Comparison of ENCODE assay signal across 19 cellular contexts in genomic region chr13:75993823-75994222, GRCh38.
DNase-seq lines count a peak whose midpoint lies in the region; ATAC-seq and TF ChIP-seq lines count a peak whose summit lies in the region.
"Had no signal": no experiment of that assay in that cellular context is flagged by ENCODE, and none has a peak within 500 bp of the region (broad histone marks: within the 10 kb centered on the region; RNA-seq: fewer than 3 reads in every experiment).

No MANE protein-coding gene starts in this region.

- intact Hi-C loops in IMR-90 (cut with micrococcal nuclease): no loop called here
- intact Hi-C loops in naive thymus-derived CD4-positive, alpha-beta T cell (cut with micrococcal nuclease): no loop called here

- H3K27ac ChIP-seq in IMR-90 (ENCODE audit: insufficient read depth, low read length): no peak overlapping the region
- no peak overlapping the region for H3K27ac ChIP-seq in naive thymus-derived CD4-positive, alpha-beta T cell (ENCODE audit: low read depth, low read length)
- H3K27ac ChIP-seq: Peyer's patch had no signal

- H2AK9ac ChIP-seq in IMR-90 (replicated peaks; ENCODE audit: low read depth, low read length, poor library complexity): no peak overlapping the region

- no peak overlapping the region for H2BK5ac ChIP-seq in IMR-90 (ENCODE audit: low read depth, low read length, poor library complexity, severe bottlenecking)

- ATAC-seq in IMR-90 (ENCODE audit: low read depth): no peak
- ATAC-seq in GM19395 (IDR thresholded peaks at IDR 0.05; ENCODE audit: unreplicated experiment): no peak
- ATAC-seq in GM18505 (IDR thresholded peaks at IDR 0.05; ENCODE audit: unreplicated experiment): no peak
- no peak for ATAC-seq in naive thymus-derived CD4-positive, alpha-beta T cell

- peaks cover 0 to 6% (median 4%) of the 10 kb centered on the region in 7 donors for H3K4me1 Mint-ChIP-seq in naive thymus-derived CD4-positive, alpha-beta T cell
- H3K4me1 Mint-ChIP-seq: B cell; CD4-positive, alpha-beta memory T cell had no signal

- TF ChIP-seq POLR2A in IMR-90 (IDR thresholded peaks at IDR 0.05; ENCODE audit: low read depth, low read length): no peak
- TF ChIP-seq POLR2A in GM18505 (IDR thresholded peaks at IDR 0.05; ENCODE audit: borderline replicate concordance, extremely low read depth, insufficient read depth, insufficient read length): no peak

- no peak overlapping the region for H2BK20ac ChIP-seq in IMR-90 (ENCODE audit: low read depth, low read length)

- H2BK120ac ChIP-seq in IMR-90 (ENCODE audit: low read depth, low read length): no peak overlapping the region

- no peaks in the 10 kb centered on the region for H3K9me1 ChIP-seq in IMR-90 (ENCODE audit: insufficient read depth, low read length)

- no peak overlapping the region for H3K4me3 Mint-ChIP-seq in naive thymus-derived CD4-positive, alpha-beta T cell
- H3K4me3 Mint-ChIP-seq: B cell; CD4-positive, alpha-beta memory T cell had no signal

- no peak overlapping the region for H2AFZ ChIP-seq in IMR-90 (replicated peaks; ENCODE audit: low read length, poor library complexity)

- TF ChIP-seq RAD21 in IMR-90 (IDR thresholded peaks at IDR 0.05; ENCODE audit: low read length): no peak

- POLR2A ChIA-PET in IMR-90 (lab: Charles Lee; ENCODE audit: unreplicated experiment): no interaction called here
- POLR2A ChIA-PET in naive thymus-derived CD4-positive, alpha-beta T cell (lab: Charles Lee): no interaction called here

- DNase-seq in A172 (ENCODE audit: low spot score) (peak; percentile 6), IMR-90 (peak; percentile 3), RKO (ENCODE audit: low spot score) (peak; percentile 37), fibroblast of mammary gland (ENCODE audit: low read depth) (peak; percentile 52), UCSD-AML1 (lab: John Stamatoyannopoulos, UW; ENCODE audit: unreplicated experiment) (no peak)
- no peak for DNase-seq in naive thymus-derived CD4-positive, alpha-beta T cell
- DNase-seq: CD4-positive, alpha-beta memory T cell; DND-41; GF-D8; Kasumi-1; NCI-H1105 treated with DMSO at 0.1 percent for 48 hours; NCI-H187 treated with DMSO at 0.1 percent for 48 hours; NCI-H2171; NCI-H510A; Peyer's patch; SIG-M5 had no signal

- no peak overlapping the region for H2BK15ac ChIP-seq in IMR-90 (ENCODE audit: low read depth, low read length)

- WGBS in IMR-90 (ENCODE audit: extremely low coverage in 2 of 2, insufficient read length in 1 of 2), 2 experiments: 98% methylated on average over 5 of the region's 8 CpGs; no CpG with 5 or more reads in 1 of the 2 experiments

- no peak overlapping the region for H4K5ac ChIP-seq in IMR-90 (ENCODE audit: low read depth, low read length)

- H3K4me1 ChIP-seq in IMR-90 (ENCODE audit: control insufficient read depth, insufficient read depth, low read length): no peaks in the 10 kb centered on the region
- H3K4me1 ChIP-seq in naive thymus-derived CD4-positive, alpha-beta T cell (ENCODE audit: control insufficient read depth in 2 of 2, insufficient read depth in 2 of 2, low read length in 2 of 2): no peaks in the 10 kb centered on the region
- H3K4me1 ChIP-seq: Peyer's patch had no signal

- H3K27ac Mint-ChIP-seq in naive thymus-derived CD4-positive, alpha-beta T cell: no peak overlapping the region
- H3K27ac Mint-ChIP-seq: B cell; CD4-positive, alpha-beta memory T cell had no signal

- no peak overlapping the region for H3K18ac ChIP-seq in IMR-90 (ENCODE audit: low read depth, low read length)

- H3K23ac ChIP-seq in IMR-90 (ENCODE audit: low read depth, low read length): no peak overlapping the region

- no peak overlapping the region for H3K14ac ChIP-seq in IMR-90 (replicated peaks; ENCODE audit: low read depth, low read length)

- CTCF ChIA-PET in IMR-90 (lab: Yijun Ruan, JAX): no interaction called here
- CTCF ChIA-PET in naive thymus-derived CD4-positive, alpha-beta T cell (lab: Charles Lee): no interaction called here

- no peaks in the 10 kb centered on the region for H3K36me3 Mint-ChIP-seq in naive thymus-derived CD4-positive, alpha-beta T cell
- H3K36me3 Mint-ChIP-seq: CD4-positive, alpha-beta memory T cell had no signal

- no peak overlapping the region for H4K91ac ChIP-seq in IMR-90 (ENCODE audit: insufficient read depth, low read depth, low read length)

- H3K79me1 ChIP-seq in IMR-90 (ENCODE audit: low read depth in 1 of 2, low read length in 2 of 2): no peaks in the 10 kb centered on the region

- dilution Hi-C loops in IMR-90 (cut with HindIII; ENCODE audit: low sequenced_read_pairs, unreplicated experiment): no loop called here

- no peak overlapping the region for H2AK5ac ChIP-seq in IMR-90 (ENCODE audit: low read depth, low read length)

- BruUV-seq in IMR-90 (replicated peaks; lab: Mats Ljungman, UMichigan): no TSS peak

- no peak overlapping the region for H3K4ac ChIP-seq in IMR-90 (ENCODE audit: low read depth, low read length)

- peaks cover 0 to 8% (median 0%) of the 10 kb centered on the region in 11 donors for H3K9me3 Mint-ChIP-seq in naive thymus-derived CD4-positive, alpha-beta T cell

- H3K56ac ChIP-seq in IMR-90 (ENCODE audit: extremely low read depth, insufficient read depth, low read length): no peak overlapping the region

- H3K9me3 ChIP-seq in IMR-90 (ENCODE audit: control insufficient read depth, insufficient read depth, low read length): no peaks in the 10 kb centered on the region
- H3K9me3 ChIP-seq in naive thymus-derived CD4-positive, alpha-beta T cell (ENCODE audit: control insufficient read depth in 2 of 3, low read length in 3 of 3): no peaks in the 10 kb centered on the region
- H3K9me3 ChIP-seq: Peyer's patch had no signal

- in situ Hi-C loops in IMR-90 (cut with MboI; ENCODE audit: low sequenced_read_pairs): no loop called here

- H3K27me3 Mint-ChIP-seq in naive thymus-derived CD4-positive, alpha-beta T cell: no peaks in the 10 kb centered on the region
- H3K27me3 Mint-ChIP-seq: B cell; CD4-positive, alpha-beta memory T cell had no signal

- no peak overlapping the region for H3K4me2 ChIP-seq in IMR-90 (ENCODE audit: low read depth, low read length)

- H3K4me3 ChIP-seq in IMR-90 (ENCODE audit: insufficient read depth, low read depth, low read length) (no peak overlapping the region), fibroblast of mammary gland (ENCODE audit: control insufficient read depth, low read depth, low read length) (no peak overlapping the region)
- no peak overlapping the region for H3K4me3 ChIP-seq in naive thymus-derived CD4-positive, alpha-beta T cell (ENCODE audit: low read length)
- H3K4me3 ChIP-seq: Peyer's patch had no signal

- TF ChIP-seq CTCF in IMR-90 (conservative IDR thresholded peaks at IDR 0.05; ENCODE audit: low read depth, low read length) (no peak), fibroblast of mammary gland (conservative IDR thresholded peaks at IDR 0.05; ENCODE audit: control insufficient read depth, insufficient read depth, low read depth, low read length) (no peak)

- H3K36me3 ChIP-seq in IMR-90 (ENCODE audit: control insufficient read depth, insufficient read depth, low read length): no peaks in the 10 kb centered on the region
- H3K36me3 ChIP-seq in naive thymus-derived CD4-positive, alpha-beta T cell (ENCODE audit: control insufficient read depth in 2 of 3, insufficient read depth in 3 of 3, low read length in 3 of 3): no peaks in the 10 kb centered on the region
- H3K36me3 ChIP-seq: Peyer's patch had no signal

- no peaks in the 10 kb centered on the region; the same call in 1 of the 2 replicates for H3K27me3 ChIP-seq in IMR-90 (ENCODE audit: control insufficient read depth, insufficient read depth, low read length)
- no peaks in the 10 kb centered on the region for H3K27me3 ChIP-seq in naive thymus-derived CD4-positive, alpha-beta T cell (ENCODE audit: control insufficient read depth in 2 of 2, insufficient read depth in 2 of 2, low read length in 2 of 2)
- H3K27me3 ChIP-seq: Peyer's patch had no signal

- no peaks in the 10 kb centered on the region for H4K20me1 ChIP-seq in IMR-90 (ENCODE audit: insufficient read depth, low read length)

- H4K8ac ChIP-seq in IMR-90 (ENCODE audit: low read depth in 2 of 2, low read length in 2 of 2): no peak overlapping the region

- no peak overlapping the region for H3K9ac ChIP-seq in IMR-90 (ENCODE audit: low read depth, low read length)

TF ChIP-seq in IMR-90, 13 proteins besides CTCF, POLR2A, EP300 and RAD21:
- peak; percentile 91 for TF ChIP-seq CEBPB (IDR thresholded peaks at IDR 0.05; ENCODE audit: low read depth, low read length)
- TF ChIP-seq ELK1 (IDR thresholded peaks at IDR 0.05; ENCODE audit: borderline replicate concordance, low read depth, low read length): no peak
- no peak for TF ChIP-seq RCOR1 (IDR thresholded peaks at IDR 0.05; ENCODE audit: insufficient replicate concordance, low read length)
TF ChIP-seq in IMR-90: peak in this region for 1.

Comparison
In these comparisons a context has a peak if more than half of its experiments do, and no peak if none do; other contexts are left out.
1. DNase-seq: peak in A172 (single experiment), IMR-90 (single experiment), RKO (single experiment) and fibroblast of mammary gland (single experiment); none in naive thymus-derived CD4-positive, alpha-beta T cell (0 of 9) and UCSD-AML1 (single experiment).